In the genomic region with DNA sequence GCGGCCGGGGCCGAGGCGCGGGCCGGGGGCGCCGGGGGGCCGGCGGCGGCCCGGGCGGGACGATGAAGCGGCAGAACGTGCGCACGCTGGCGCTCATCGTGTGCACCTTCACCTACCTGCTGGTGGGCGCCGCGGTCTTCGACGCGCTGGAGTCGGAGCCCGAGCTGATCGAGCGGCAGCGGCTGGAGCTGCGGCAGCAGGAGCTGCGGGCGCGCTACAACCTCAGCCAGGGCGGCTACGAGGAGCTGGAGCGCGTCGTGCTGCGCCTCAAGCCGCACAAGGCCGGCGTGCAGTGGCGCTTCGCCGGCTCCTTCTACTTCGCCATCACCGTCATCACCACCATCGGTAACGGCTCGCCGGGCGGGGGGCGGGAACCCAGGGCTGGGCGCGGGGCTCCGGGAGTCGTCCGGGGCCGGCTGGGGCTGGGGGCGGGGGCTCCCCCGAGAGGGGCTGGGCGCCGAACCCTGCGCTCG, we compare ENCODE assay signal across 9 cellular contexts. TPM values are rescaled to one million over a fixed set of nuclear protein-coding genes. Genes with fewer than 3 reads are reported as not detected.
A peak's percentile ranks its signal among the peaks of the same experiment; 100 is the strongest.
DNase-seq lines count a peak whose midpoint lies in the region; ATAC-seq, FAIRE-seq and TF ChIP-seq lines count a peak whose summit lies in the region.
"Had no signal": no experiment of that assay in that cellular context is flagged by ENCODE, and none has a peak within 500 bp of the region (broad histone marks: within the 10 kb centered on the region; RNA-seq: fewer than 3 reads in every experiment).

No MANE protein-coding gene starts in this region.

- peaks cover 6% of the 10 kb centered on the region for H3K36me3 ChIP-seq in adipocyte (ENCODE audit: control insufficient read depth, insufficient read depth, low read length, severe bottlenecking)
- no peaks in the 10 kb centered on the region for H3K36me3 ChIP-seq in keratinocyte (ENCODE audit: control insufficient read depth in 2 of 2, extremely low read depth in 1 of 2, insufficient read depth in 2 of 2, low read length in 2 of 2)
- no peaks in the 10 kb centered on the region for H3K36me3 ChIP-seq in tibial nerve
- no peaks in the 10 kb centered on the region for H3K36me3 ChIP-seq in MM.1S (replicated peaks; ENCODE audit: insufficient read depth, low read length)

- no peak overlapping the region for H3K4me3 Mint-ChIP-seq in activated naive CD4-positive, alpha-beta T cell treated with anti-CD3 and anti-CD28 coated beads, Interleukin-2, amount 10 ng/mL, durations not matched to agents 7 days and 5 days

- TF ChIP-seq EP300 in tibial nerve (IDR thresholded peaks at IDR 0.05), result no peak

- H4K20me1 ChIP-seq in keratinocyte (ENCODE audit: control insufficient read depth, extremely low read depth, insufficient read depth, low read length) (no peaks in the 10 kb centered on the region), MM.1S (ENCODE audit: insufficient read depth, low read length) (no peaks in the 10 kb centered on the region)

- no peaks in the 10 kb centered on the region for H3K9me3 ChIP-seq in adipocyte (ENCODE audit: control insufficient read depth, low read length)
- no peaks in the 10 kb centered on the region for H3K9me3 ChIP-seq in keratinocyte (ENCODE audit: control insufficient read depth, low read depth, low read length)
- no peaks in the 10 kb centered on the region for H3K9me3 ChIP-seq in tibial nerve
- H3K9me3 ChIP-seq in MM.1S (replicated peaks; ENCODE audit: insufficient read depth, low read length), result no peaks in the 10 kb centered on the region

- H3K79me2 ChIP-seq in keratinocyte (ENCODE audit: control insufficient read depth, insufficient read depth, low read length) (no peaks in the 10 kb centered on the region), MM.1S (ENCODE audit: low read length) (no peaks in the 10 kb centered on the region)

- H3K9me3 Mint-ChIP-seq in activated naive CD4-positive, alpha-beta T cell treated with anti-CD3 and anti-CD28 coated beads, Interleukin-2, amount 10 ng/mL, durations not matched to agents 7 days and 5 days, result no peaks in the 10 kb centered on the region

- H3K27ac Mint-ChIP-seq in activated naive CD4-positive, alpha-beta T cell treated with anti-CD3 and anti-CD28 coated beads, Interleukin-2, amount 10 ng/mL, durations not matched to agents 7 days and 5 days, result no peak overlapping the region

- TF ChIP-seq CTCF in keratinocyte (optimal IDR thresholded peaks at IDR 0.05 in 1 of 3, IDR thresholded peaks at IDR 0.05 in 1 of 3, conservative IDR thresholded peaks at IDR 0.05 in 1 of 3; ENCODE audit: extremely low read depth in 1 of 3, insufficient read depth in 2 of 3, low read length in 3 of 3), result no peak
- TF ChIP-seq CTCF in tibial nerve (IDR thresholded peaks at IDR 0.05), result no peak
- TF ChIP-seq CTCF in MM.1S (IDR thresholded peaks at IDR 0.05; ENCODE audit: low read length), result no peak

- peaks cover 90% of the 10 kb centered on the region for H3K27me3 Mint-ChIP-seq in activated naive CD4-positive, alpha-beta T cell treated with anti-CD3 and anti-CD28 coated beads, Interleukin-2, amount 10 ng/mL, durations not matched to agents 7 days and 5 days

- H3K4me1 Mint-ChIP-seq in activated naive CD4-positive, alpha-beta T cell treated with anti-CD3 and anti-CD28 coated beads, Interleukin-2, amount 10 ng/mL, durations not matched to agents 7 days and 5 days, result peaks cover 3% of the 10 kb centered on the region

- H3K9ac ChIP-seq in adipocyte (ENCODE audit: low read length), result peak overlapping the region; percentile 70
- H3K9ac ChIP-seq in keratinocyte (ENCODE audit: control insufficient read depth, extremely low read depth, insufficient read depth, low read length), result no peak overlapping the region
- H3K9ac ChIP-seq in MM.1S (ENCODE audit: low read length), result no peak overlapping the region

- H3K4me3 ChIP-seq in adipocyte (ENCODE audit: low read length) (peak overlapping the region; percentile 80), keratinocyte (ENCODE audit: control insufficient read depth in 2 of 3, extremely low read depth in 1 of 3, insufficient read depth in 2 of 3, low read depth in 1 of 3, low read length in 3 of 3) (peak overlapping the region in 1 of 3 experiments; percentile 44), tibial nerve (peak overlapping the region; percentile 16 to 48 (median 24)), MM.1S (ENCODE audit: low read length) (no peak overlapping the region)

- H3K4me1 ChIP-seq in adipocyte (ENCODE audit: control insufficient read depth, insufficient read depth, low read length) (peaks cover 37% of the 10 kb centered on the region), keratinocyte (ENCODE audit: control insufficient read depth, extremely low read depth, insufficient read depth, low read length) (peaks cover 20% of the 10 kb centered on the region), tibial nerve (peaks cover 0 to 18% (median 9%) of the 10 kb centered on the region in 4 donors), MM.1S (ENCODE audit: low read length) (no peaks in the 10 kb centered on the region)

- CTCF ChIA-PET in activated naive CD4-positive, alpha-beta T cell treated with anti-CD3 and anti-CD28 coated beads, Interleukin-2, amount 10 ng/mL, durations not matched to agents 7 days and 5 days (lab: Charles Lee), result no interaction called here

- no peaks in the 10 kb centered on the region for H3K36me3 Mint-ChIP-seq in activated naive CD4-positive, alpha-beta T cell treated with anti-CD3 and anti-CD28 coated beads, Interleukin-2, amount 10 ng/mL, durations not matched to agents 7 days and 5 days

- dilution Hi-C loops in keratinocyte (cut with MboI; ENCODE audit: extremely low pct_ligation_motif_present, low sequenced_read_pairs), result no loop called here

- ATAC-seq in GM21367 (IDR thresholded peaks at IDR 0.05; ENCODE audit: unreplicated experiment), result no peak

- H2AFZ ChIP-seq in keratinocyte (ENCODE audit: control insufficient read depth, low read length) (no peak overlapping the region), MM.1S (ENCODE audit: low read length) (no peak overlapping the region)

- peak; percentile 29 for DNase-seq in activated naive CD4-positive, alpha-beta T cell treated with anti-CD3 and anti-CD28 coated beads, Interleukin-2, amount 10 ng/mL, durations not matched to agents 7 days and 5 days
- no peak for DNase-seq in activated naive CD4-positive, alpha-beta T cell (lab: John Stamatoyannopoulos, UW)
- peak; percentile 60 for DNase-seq in adipocyte (ENCODE audit: low read depth)
- DNase-seq in keratinocyte (ENCODE audit: low read depth, low spot score), result no peak
- no peak for DNase-seq in tibial nerve (ENCODE audit: low spot score in 2 of 2)
- no peak for DNase-seq in NCI-H2107 (lab: John Stamatoyannopoulos, UW)
- no peak for DNase-seq in MM.1S

- no peaks in the 10 kb centered on the region for H3F3A ChIP-seq in MM.1S (ENCODE audit: insufficient read depth, low read length)

- no peaks in the 10 kb centered on the region for H3K9me2 ChIP-seq in MM.1S (replicated peaks; ENCODE audit: insufficient read depth, low read length)

- H3K4me2 ChIP-seq in keratinocyte (ENCODE audit: control insufficient read depth, extremely low read depth, insufficient read depth, low read depth, low read length), result peak overlapping the region; percentile 34
- no peak overlapping the region for H3K4me2 ChIP-seq in MM.1S (ENCODE audit: low read depth, low read length)

- H3K27me3 ChIP-seq in adipocyte (replicated peaks; ENCODE audit: control insufficient read depth, insufficient read depth, low read length), result peaks cover 42% of the 10 kb centered on the region
- peaks cover 52% of the 10 kb centered on the region for H3K27me3 ChIP-seq in keratinocyte (ENCODE audit: control insufficient read depth, extremely low read depth, insufficient read depth, low read length)
- peaks cover 0 to 79% of the 10 kb centered on the region in 2 donors for H3K27me3 ChIP-seq in tibial nerve
- H3K27me3 ChIP-seq in MM.1S (replicated peaks; ENCODE audit: insufficient read depth, low read length), result peaks cover 66% of the 10 kb centered on the region

- WGBS in tibial nerve, 2 donors, result 2% methylated on average over 11 of the region's 67 CpGs; no CpG with 5 or more reads in 1 of the 2 donors

- FAIRE-seq in keratinocyte (lab: Jason Lieb, UNC), result no peak

- no peak for TF ChIP-seq POLR2A in tibial nerve (IDR thresholded peaks at IDR 0.05)

- H3K27ac ChIP-seq in keratinocyte (ENCODE audit: control insufficient read depth, insufficient read depth, low read length) (no peak overlapping the region), tibial nerve (no peak overlapping the region), MM.1S (ENCODE audit: low read length) (no peak overlapping the region)

- no peaks in the 10 kb centered on the region for H3K9me1 ChIP-seq in keratinocyte (ENCODE audit: control insufficient read depth, extremely low read depth, insufficient read depth, low read length)

RNA-seq across cellular contexts. Expression of a gene that starts 0.3 kb away (rescaled TPM):
- polyA plus RNA-seq in keratinocyte, result not detected in 3 replicates
- polyA plus RNA-seq in keratinocyte (2011; ENCODE audit: low read depth), result not detected
- not detected in 2 replicates for polyA plus RNA-seq in keratinocyte (2011; cell fraction: cytosol; rRNA removed)
- not detected in 2 replicates for polyA plus RNA-seq in keratinocyte (2011; cell fraction: nucleus; rRNA removed)
- not detected in 2 replicates for polyA plus RNA-seq in keratinocyte (2012; ENCODE audit: low replicate concordance)
- polyA minus RNA-seq in keratinocyte, result not detected in 3 replicates
- polyA minus RNA-seq in keratinocyte (2011; cell fraction: cytosol; rRNA and poly(A)+ RNA removed), result not detected
- polyA minus RNA-seq in keratinocyte (2011; cell fraction: nucleus; rRNA and poly(A)+ RNA removed), result 0.32 TPM in 1 of 2 replicates, not detected in the other
- total RNA-seq in tibial nerve, result 1 to 10 TPM in 3 of 4 donors, under 1 TPM in 1; 0.84 to 6.9 (median 1.7) TPM
- total RNA-seq: dermis microvascular lymphatic vessel endothelial cell had no signal

RNA-seq across cellular contexts. Expression of a gene that starts 51.7 kb away (rescaled TPM):
- polyA plus RNA-seq in keratinocyte, result not detected in 3 replicates
- not detected for polyA plus RNA-seq in keratinocyte (2011; ENCODE audit: low read depth)
- polyA plus RNA-seq in keratinocyte (2011; cell fraction: cytosol; rRNA removed), result not detected in 2 replicates
- not detected in 2 replicates for polyA plus RNA-seq in keratinocyte (2011; cell fraction: nucleus; rRNA removed)
- polyA plus RNA-seq in keratinocyte (2012; ENCODE audit: low replicate concordance), result not detected in 2 replicates
- polyA minus RNA-seq in keratinocyte, result not detected in 3 replicates
- not detected for polyA minus RNA-seq in keratinocyte (2011; cell fraction: cytosol; rRNA and poly(A)+ RNA removed)
- polyA minus RNA-seq in keratinocyte (2011; cell fraction: nucleus; rRNA and poly(A)+ RNA removed), result not detected in 2 replicates
- total RNA-seq in tibial nerve, result not detected
- total RNA-seq: dermis microvascular lymphatic vessel endothelial cell had no signal

Comparison
In these comparisons a context has a peak if more than half of its experiments do, and no peak if none do; other contexts are left out.
1. DNase-seq: peak in activated naive CD4-positive, alpha-beta T cell treated with anti-CD3 and anti-CD28 coated beads, Interleukin-2, amount 10 ng/mL, durations not matched to agents 7 days and 5 days (single experiment) and adipocyte (single experiment); none in activated naive CD4-positive, alpha-beta T cell (0 of 4), keratinocyte (single experiment), tibial nerve (0 of 2), NCI-H2107 (single experiment) and MM.1S (single experiment).